ENCODE assay signal across 9 cellular contexts in the genomic region with DNA sequence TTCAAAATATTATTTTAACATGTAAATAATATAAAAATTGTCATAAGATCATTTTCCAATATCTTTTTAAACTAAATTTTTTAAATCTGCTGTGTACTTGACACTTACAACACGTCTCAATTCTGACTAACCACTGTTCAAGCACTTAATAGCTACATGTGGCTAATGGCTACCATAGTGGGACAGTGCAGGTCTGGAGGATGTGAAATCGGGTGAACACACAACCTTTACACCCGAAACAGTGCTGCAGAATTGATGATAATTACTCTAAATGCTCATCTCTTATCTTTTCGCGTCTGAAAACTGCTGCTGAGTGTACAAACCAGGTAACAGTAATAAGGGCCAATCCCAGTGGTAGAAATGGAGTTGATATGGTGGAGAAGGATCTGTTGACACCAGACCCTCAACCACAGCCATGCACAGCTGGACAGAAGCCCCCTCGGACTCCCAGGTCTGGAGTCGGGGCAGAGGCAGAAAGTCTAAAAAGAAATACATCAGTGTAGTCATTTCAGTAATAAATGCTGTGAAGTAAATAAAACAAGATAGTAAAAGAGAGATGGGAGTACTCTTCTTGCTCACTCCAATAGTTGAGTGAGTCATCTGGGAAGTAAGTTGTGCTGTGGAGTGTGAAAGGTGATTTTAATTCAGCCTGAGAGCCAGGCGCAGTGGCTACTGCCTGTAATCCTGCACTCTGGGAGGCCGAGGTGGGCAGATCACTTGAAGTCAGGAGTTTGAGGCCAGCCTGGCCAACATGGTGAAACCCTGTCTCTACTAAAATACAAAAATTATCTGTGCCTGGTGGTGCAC.
DNase-seq lines count a peak whose midpoint lies in the region; ATAC-seq and TF ChIP-seq lines count a peak whose summit lies in the region.
"Had no signal": no experiment of that assay in that cellular context is flagged by ENCODE, and none has a peak within 500 bp of the region (broad histone marks: within the 10 kb centered on the region; RNA-seq: fewer than 3 reads in every experiment).

No MANE protein-coding gene starts in this region.

- no peaks in the 10 kb centered on the region for H3K9me3 Mint-ChIP-seq in Calu3 (ENCODE audit: low read depth, unreplicated experiment)

- H3K36me3 ChIP-seq in cardiac muscle cell = no peaks in the 10 kb centered on the region
- H3K36me3 ChIP-seq in esophagus squamous epithelium = peaks cover 0 to 21% (median 0%) of the 10 kb centered on the region in 3 donors
- no peaks in the 10 kb centered on the region for H3K36me3 ChIP-seq in urinary bladder (ENCODE audit: insufficient read depth)
- H3K36me3 ChIP-seq in GM23248 (ENCODE audit: low read depth) = no peaks in the 10 kb centered on the region

- no peak overlapping the region for H3K4me2 ChIP-seq in GM23248 (ENCODE audit: unreplicated experiment)

- no peaks in the 10 kb centered on the region for H3K4me1 Mint-ChIP-seq in Calu3 (ENCODE audit: low read depth, unreplicated experiment)

- no peak overlapping the region for H3K4me3 Mint-ChIP-seq in Calu3 (ENCODE audit: low read depth, unreplicated experiment)

- no peaks in the 10 kb centered on the region for H4K20me1 ChIP-seq in GM23248 (ENCODE audit: insufficient read depth)

- H3K4me1 ChIP-seq in cardiac muscle cell (ENCODE audit: low read depth) (no peaks in the 10 kb centered on the region), esophagus squamous epithelium (peaks cover 0 to 49% (median 3%) of the 10 kb centered on the region in 3 donors), urinary bladder (ENCODE audit: insufficient read depth) (no peaks in the 10 kb centered on the region), GM23248 (ENCODE audit: insufficient read depth) (peaks cover 42% of the 10 kb centered on the region)

- no TSS peak for BruUV-seq in Calu3 (replicated peaks; lab: Mats Ljungman, UMichigan)

- H3K27me3 ChIP-seq in cardiac muscle cell = no peaks in the 10 kb centered on the region
- no peaks in the 10 kb centered on the region for H3K27me3 ChIP-seq in esophagus squamous epithelium
- no peaks in the 10 kb centered on the region for H3K27me3 ChIP-seq in GM23248 (replicated peaks; ENCODE audit: insufficient read depth)

- H2AFZ ChIP-seq in GM23248 = no peak overlapping the region

- H3K27me3 Mint-ChIP-seq in Calu3 (ENCODE audit: unreplicated experiment) = no peaks in the 10 kb centered on the region

- H3K79me2 ChIP-seq in GM23248 (ENCODE audit: insufficient read depth) = peaks cover 8% of the 10 kb centered on the region

- ATAC-seq in Right ventricle myocardium inferior (no peak), HG03159 (IDR thresholded peaks at IDR 0.05; ENCODE audit: unreplicated experiment) (peak; percentile 93)
- ATAC-seq: K562 had no signal

- CTCF ChIA-PET in Calu3 (lab: Charles Lee) = no interaction called here

- H3K27ac ChIP-seq in cardiac muscle cell = peak overlapping the region; percentile 8
- peak overlapping the region in 3 of 4 donors; percentile 50 to 76 (median 51) for H3K27ac ChIP-seq in esophagus squamous epithelium
- peak overlapping the region; percentile 53 for H3K27ac ChIP-seq in urinary bladder (ENCODE audit: low read depth)
- no peak overlapping the region for H3K27ac ChIP-seq in GM23248

- 73 to 79% methylated on average over 9 of the region's 9 CpGs for WGBS in esophagus squamous epithelium, 2 donors
- 68% methylated on average over 9 of the region's 9 CpGs for WGBS in urinary bladder
- WGBS in GM23248 (ENCODE audit: low coverage in 1 of 2, low lambda C conversion rate in 2 of 2, missing lambda C conversion rate in 2 of 2), 2 experiments = 91 to 92% methylated on average over 9 of the region's 9 CpGs

- no peak for DNase-seq in cardiac muscle cell (ENCODE audit: low read depth in 1 of 2, low spot score in 1 of 2)
- DNase-seq in Right ventricle myocardium inferior (ENCODE audit: missing footprints) = no peak
- DNase-seq in esophagus squamous epithelium (lab: John Stamatoyannopoulos, UW) = no peak
- no peak for DNase-seq in NCI-H1048 (lab: John Stamatoyannopoulos, UW)
- DNase-seq in GM23248 = no peak
- no peak for DNase-seq in Calu3

- H3K4me3 ChIP-seq in cardiac muscle cell (no peak overlapping the region), esophagus squamous epithelium (no peak overlapping the region), urinary bladder (ENCODE audit: low read depth, low read length) (no peak overlapping the region), GM23248 (no peak overlapping the region)
- H3K4me3 ChIP-seq: K562 had no signal

- TF ChIP-seq POLR2A in esophagus squamous epithelium (IDR thresholded peaks at IDR 0.05) = no peak

- no peak for TF ChIP-seq CTCF in cardiac muscle cell (IDR thresholded peaks at IDR 0.05; ENCODE audit: low read depth, low read length)
- TF ChIP-seq CTCF in esophagus squamous epithelium (IDR thresholded peaks at IDR 0.05) = no peak
- TF ChIP-seq CTCF in Calu3 (IDR thresholded peaks at IDR 0.05; ENCODE audit: unreplicated experiment) = no peak

- no peak overlapping the region for H3K27ac Mint-ChIP-seq in Calu3 (ENCODE audit: unreplicated experiment)

- H3F3A ChIP-seq in GM23248 (ENCODE audit: insufficient read depth) = peaks cover 22% of the 10 kb centered on the region

- no peaks in the 10 kb centered on the region for H3K9me2 ChIP-seq in GM23248 (ENCODE audit: insufficient read depth)

- in situ Hi-C loops in GM23248 (cut with MboI) = no loop called here

- intact Hi-C loops in Right ventricle myocardium inferior (cut with DNase I) = no loop called here
- intact Hi-C loops in esophagus squamous epithelium (cut with DNase I) = no loop called here
- intact Hi-C loops in Calu3 (cut with micrococcal nuclease; ENCODE audit: unreplicated experiment) = no loop called here

- H3K9me3 ChIP-seq in cardiac muscle cell (ENCODE audit: low read depth) (no peaks in the 10 kb centered on the region), esophagus squamous epithelium (no peaks in the 10 kb centered on the region), GM23248 (ENCODE audit: low read depth) (no peaks in the 10 kb centered on the region)

- H3K9ac ChIP-seq in GM23248 = no peak overlapping the region

- H3K36me3 Mint-ChIP-seq in Calu3 (ENCODE audit: insufficient read depth, unreplicated experiment) = no peaks in the 10 kb centered on the region
